Comparison of ENCODE assay signal across 20 cellular contexts in genomic region chr1:239792157-239792556, GRCh38.
DNase-seq lines count a peak whose midpoint lies in the region; ATAC-seq, FAIRE-seq and TF ChIP-seq lines count a peak whose summit lies in the region.
"Had no signal": no experiment of that assay in that cellular context is flagged by ENCODE, and none has a peak within 500 bp of the region (broad histone marks: within the 10 kb centered on the region; RNA-seq: fewer than 3 reads in every experiment).

No MANE protein-coding gene starts in this region.

- peaks cover 18% of the 10 kb centered on the region for H3K4me1 Mint-ChIP-seq in activated T-cell treated with anti-CD3 and anti-CD28 coated beads, Interleukin-2, amount 50 U/mL, for 24 hours (ENCODE audit: low read depth)
- H3K4me1 Mint-ChIP-seq in T-helper 2 cell treated with Interferon-gamma antibody and Interleukin-4, amounts not matched to agents 5 μg/mL and 100 μg/mL, for 36 hours (ENCODE audit: low read depth), result peaks cover 3% of the 10 kb centered on the region
- H3K4me1 Mint-ChIP-seq: B cell had no signal

- TF ChIP-seq CTCF in A549 (IDR thresholded peaks at IDR 0.05) (peak; percentile 25; the same call in 2 of the 3 replicates), C4-2B (conservative IDR thresholded peaks at IDR 0.05) (0 out of 2 replicates have a peak, but pooled peaks have one; percentile 3)

- H3K4me1 ChIP-seq in A549, result no peaks in the 10 kb centered on the region
- H3K4me1 ChIP-seq: SJCRH30 had no signal

- H3K9me3 Mint-ChIP-seq in activated T-cell treated with anti-CD3 and anti-CD28 coated beads, Interleukin-2, amount 50 U/mL, for 24 hours, result peaks cover 6% of the 10 kb centered on the region
- no peaks in the 10 kb centered on the region for H3K9me3 Mint-ChIP-seq in T-helper 2 cell treated with Interferon-gamma antibody and Interleukin-4, amounts not matched to agents 5 μg/mL and 100 μg/mL, for 36 hours

- DNase-seq in activated T-cell treated with anti-CD3 and anti-CD28 coated beads, Interleukin-2, amount 50 U/mL, for 24 hours, result no peak
- DNase-seq in activated T-cell treated with anti-CD3 and anti-CD28 coated beads, Interleukin-2, amount 50 U/mL, for 1 hour, result no peak
- DNase-seq in A549 (ENCODE audit: low read depth in 1 of 2, low spot score in 1 of 2) (peak in 1 of 2 experiments; percentile 38), cerebellar nuclear complex (lab: John Stamatoyannopoulos, UW) (no peak), T-helper 9 cell (no peak)
- DNase-seq in T-helper 2 cell treated with Interferon-gamma antibody and Interleukin-4, amounts not matched to agents 5 μg/mL and 100 μg/mL, for 36 hours (ENCODE audit: low spot score), result peak; percentile 23
- DNase-seq: CD8-positive, alpha-beta T cell; GF-D8; HCEC 1CT; NCI-H1436; NCI-H2029 treated with DMSO at 0.1 percent for 48 hours; NCI-H2171 treated with DMSO at 0.1 percent for 48 hours; NCI-H446 treated with DMSO at 0.1 percent for 48 hours; NCI-H748 treated with DMSO at 0.1 percent for 48 hours; SJCRH30 had no signal

- TF ChIP-seq RAD21 in A549 (conservative IDR thresholded peaks at IDR 0.05 in 1 of 2, IDR thresholded peaks at IDR 0.05 in 1 of 2), result peak; percentile 63 to 72

- H3K27ac ChIP-seq in A549 (no peak overlapping the region), C4-2B (no peak overlapping the region)
- H3K27ac ChIP-seq: SJCRH30 had no signal

- H3K4me3 Mint-ChIP-seq in activated T-cell treated with anti-CD3 and anti-CD28 coated beads, Interleukin-2, amount 50 U/mL, for 24 hours, result no peak overlapping the region
- H3K4me3 Mint-ChIP-seq in T-helper 2 cell treated with Interferon-gamma antibody and Interleukin-4, amounts not matched to agents 5 μg/mL and 100 μg/mL, for 36 hours, result no peak overlapping the region
- H3K4me3 Mint-ChIP-seq: B cell; CD8-positive, alpha-beta T cell had no signal

- peak overlapping the region; percentile 58 for H3K27ac Mint-ChIP-seq in activated T-cell treated with anti-CD3 and anti-CD28 coated beads, Interleukin-2, amount 50 U/mL, for 24 hours
- no peak overlapping the region for H3K27ac Mint-ChIP-seq in T-helper 2 cell treated with Interferon-gamma antibody and Interleukin-4, amounts not matched to agents 5 μg/mL and 100 μg/mL, for 36 hours
- H3K27ac Mint-ChIP-seq: B cell; CD8-positive, alpha-beta T cell had no signal

- H3K4me3 ChIP-seq in A549, result no peak overlapping the region
- H3K4me3 ChIP-seq: K562, SJCRH30 had no signal

- H3K9me3 ChIP-seq in A549, result no peaks in the 10 kb centered on the region
- H3K9me3 ChIP-seq: SJCRH30 had no signal

- H3K4me2 ChIP-seq in A549, result no peak overlapping the region

- no peak for FAIRE-seq in A549 (lab: Jason Lieb, UNC)
- FAIRE-seq: GM12891, GM18507 had no signal

- ATAC-seq in A549, result peak; percentile 34 to 74; a peak in 3 of 6 replicates
- ATAC-seq: CD8-positive, alpha-beta T cell; K562 had no signal

- POLR2A ChIA-PET in A549 (lab: Yijun Ruan, JAX), result no interaction called here

- no peak for TF ChIP-seq EP300 in A549 (IDR thresholded peaks at IDR 0.05)

- CTCF ChIA-PET in A549 (lab: Yijun Ruan, JAX), result interaction anchor here (0.7 to 3.8 kb wide), 9 partner anchors 9 to 109 kb away, joined by 3 to 23 read pairs (median 4); no protein-coding TSS in a partner anchor

- no peaks in the 10 kb centered on the region for H3K27me3 Mint-ChIP-seq in activated T-cell treated with anti-CD3 and anti-CD28 coated beads, Interleukin-2, amount 50 U/mL, for 24 hours
- peaks cover 9% of the 10 kb centered on the region for H3K27me3 Mint-ChIP-seq in T-helper 2 cell treated with Interferon-gamma antibody and Interleukin-4, amounts not matched to agents 5 μg/mL and 100 μg/mL, for 36 hours (ENCODE audit: low read depth)
- H3K27me3 Mint-ChIP-seq: B cell had no signal

- no peaks in the 10 kb centered on the region for H3K36me3 Mint-ChIP-seq in activated T-cell treated with anti-CD3 and anti-CD28 coated beads, Interleukin-2, amount 50 U/mL, for 24 hours (ENCODE audit: low read depth)
- H3K36me3 Mint-ChIP-seq in T-helper 2 cell treated with Interferon-gamma antibody and Interleukin-4, amounts not matched to agents 5 μg/mL and 100 μg/mL, for 36 hours (ENCODE audit: low read depth), result no peaks in the 10 kb centered on the region
- H3K36me3 Mint-ChIP-seq: CD8-positive, alpha-beta T cell had no signal

- no peak for TF ChIP-seq POLR2A in A549 (IDR thresholded peaks at IDR 0.05; ENCODE audit: low read length)

TF ChIP-seq in A549, 52 proteins besides CTCF, POLR2A, EP300 and RAD21:
- TF ChIP-seq, protein P1, sequence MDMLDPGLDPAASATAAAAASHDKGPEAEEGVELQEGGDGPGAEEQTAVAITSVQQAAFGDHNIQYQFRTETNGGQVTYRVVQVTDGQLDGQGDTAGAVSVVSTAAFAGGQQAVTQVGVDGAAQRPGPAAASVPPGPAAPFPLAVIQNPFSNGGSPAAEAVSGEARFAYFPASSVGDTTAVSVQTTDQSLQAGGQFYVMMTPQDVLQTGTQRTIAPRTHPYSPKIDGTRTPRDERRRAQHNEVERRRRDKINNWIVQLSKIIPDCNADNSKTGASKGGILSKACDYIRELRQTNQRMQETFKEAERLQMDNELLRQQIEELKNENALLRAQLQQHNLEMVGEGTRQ (IDR thresholded peaks at IDR 0.05), result no peak
- TF ChIP-seq SMC3 (IDR thresholded peaks at IDR 0.05), result peak; percentile 63
- TF ChIP-seq, protein P2, sequence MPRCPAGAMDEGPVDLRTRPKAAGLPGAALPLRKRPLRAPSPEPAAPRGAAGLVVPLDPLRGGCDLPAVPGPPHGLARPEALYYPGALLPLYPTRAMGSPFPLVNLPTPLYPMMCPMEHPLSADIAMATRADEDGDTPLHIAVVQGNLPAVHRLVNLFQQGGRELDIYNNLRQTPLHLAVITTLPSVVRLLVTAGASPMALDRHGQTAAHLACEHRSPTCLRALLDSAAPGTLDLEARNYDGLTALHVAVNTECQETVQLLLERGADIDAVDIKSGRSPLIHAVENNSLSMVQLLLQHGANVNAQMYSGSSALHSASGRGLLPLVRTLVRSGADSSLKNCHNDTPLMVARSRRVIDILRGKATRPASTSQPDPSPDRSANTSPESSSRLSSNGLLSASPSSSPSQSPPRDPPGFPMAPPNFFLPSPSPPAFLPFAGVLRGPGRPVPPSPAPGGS (IDR thresholded peaks at IDR 0.05), result no peak
